In genomic region chr14:95818581-95818980, GRCh38 we compare ENCODE assay signal across 35 cellular contexts. TPM values are rescaled to one million over a fixed set of nuclear protein-coding genes. Genes with fewer than 3 reads are reported as not detected.
"Had no signal": no experiment of that assay in that cellular context is flagged by ENCODE, and none has a peak within 500 bp of the region (broad histone marks: within the 10 kb centered on the region; RNA-seq: fewer than 3 reads in every experiment).

No MANE protein-coding gene starts in this region.

- H3K4me1 ChIP-seq: Peyer's patch had no signal

- H3K9me3 Mint-ChIP-seq: activated CD4-positive, alpha-beta memory T cell treated with anti-CD3 and anti-CD28 coated beads for 36 hours; activated naive CD4-positive, alpha-beta T cell treated with anti-CD3 and anti-CD28 coated beads, Interleukin-2, amount 10 ng/mL, durations not matched to agents 7 days and 5 days; activated T-helper 1 cell treated with anti-CD3 and anti-CD28 coated beads, Interleukin-12 subunit alpha, Interleukin-12 subunit beta, Interleukin-2, Interleukin-4 antibody, amounts not matched to agents 30 ng/mL and 10 ng/mL and 1 ng/mL, durations not matched to agents 14 hours and 24 hours and 36 hours had no signal

- DNase-seq: activated B cell treated with CpG ODN at 0.5 μM for 24 hours; activated CD4-positive, alpha-beta memory T cell treated with anti-CD3 and anti-CD28 coated beads for 36 hours; activated CD4-positive, alpha-beta T cell treated with anti-CD3 and anti-CD28 coated beads for 4 hours; activated CD4-positive, alpha-beta T cell treated with anti-CD3 and anti-CD28 coated beads, Interleukin-2, amount 50 U/mL, for 1 hour; activated CD4-positive, CD25-positive, alpha-beta regulatory T cell treated with anti-CD3 and anti-CD28 coated beads, Interleukin-2, amount 50 U/mL, for 72 hours; activated CD8-positive, alpha-beta memory T cell treated with anti-CD3 and anti-CD28 coated beads, Interleukin-2, amount 50 U/mL, for 4 hours; activated naive CD4-positive, alpha-beta T cell treated with anti-CD3 and anti-CD28 coated beads, Interleukin-2, amount 10 ng/mL, durations not matched to agents 7 days and 5 days; activated naive CD8-positive, alpha-beta T cell treated with anti-CD3 and anti-CD28 coated beads, Interleukin-2, amount 50 U/mL, for 24 hours; activated T-cell treated with anti-CD3 and anti-CD28 coated beads for 4 hours; activated T-cell treated with anti-CD3 and anti-CD28 coated beads, Interleukin-2, amount 50 U/mL, for 4 hours; anterior cingulate cortex; caudate nucleus; cerebellar nuclear complex; Karpas-422; KBM-7; NCI-H1048; NCI-H1105 treated with DMSO at 0.1 percent for 48 hours; NCI-H1436; NCI-H1694; NCI-H1930; PC-3; Peyer's patch; RPMI8226; SW 1271; T-helper 1 cell; T-helper 2 cell; T-helper 9 cell had no signal

- H3K27ac Mint-ChIP-seq: activated B cell treated with CpG ODN at 0.5 μM for 24 hours; activated CD4-positive, alpha-beta memory T cell treated with anti-CD3 and anti-CD28 coated beads for 36 hours; activated naive CD4-positive, alpha-beta T cell treated with anti-CD3 and anti-CD28 coated beads, Interleukin-2, amount 10 ng/mL, durations not matched to agents 7 days and 5 days; activated naive CD8-positive, alpha-beta T cell; activated naive CD8-positive, alpha-beta T cell treated with anti-CD3 and anti-CD28 coated beads, Interleukin-2, amount 50 U/mL, for 24 hours; activated T-helper 1 cell treated with anti-CD3 and anti-CD28 coated beads, Interleukin-12 subunit alpha, Interleukin-12 subunit beta, Interleukin-2, Interleukin-4 antibody, amounts not matched to agents 30 ng/mL and 10 ng/mL and 1 ng/mL, durations not matched to agents 14 hours and 24 hours and 36 hours; brain; IgD-negative memory B cell had no signal

- H3K36me3 Mint-ChIP-seq: activated CD4-positive, alpha-beta memory T cell treated with anti-CD3 and anti-CD28 coated beads for 36 hours; activated naive CD4-positive, alpha-beta T cell treated with anti-CD3 and anti-CD28 coated beads, Interleukin-2, amount 10 ng/mL, durations not matched to agents 7 days and 5 days; activated naive CD8-positive, alpha-beta T cell; brain; IgD-negative memory B cell had no signal

- H3K4me3 ChIP-seq: Peyer's patch had no signal

- H3K36me3 ChIP-seq: Peyer's patch had no signal

- H3K9me3 ChIP-seq: Peyer's patch had no signal

- H3K4me1 Mint-ChIP-seq: activated B cell treated with CpG ODN at 0.5 μM for 24 hours; activated naive CD4-positive, alpha-beta T cell treated with anti-CD3 and anti-CD28 coated beads, Interleukin-2, amount 10 ng/mL, durations not matched to agents 7 days and 5 days; activated naive CD8-positive, alpha-beta T cell treated with anti-CD3 and anti-CD28 coated beads, Interleukin-2, amount 50 U/mL, for 24 hours; brain; IgD-negative memory B cell had no signal

- H3K4me3 Mint-ChIP-seq: activated B cell treated with CpG ODN at 0.5 μM for 24 hours; activated CD4-positive, alpha-beta memory T cell treated with anti-CD3 and anti-CD28 coated beads for 36 hours; activated naive CD4-positive, alpha-beta T cell treated with anti-CD3 and anti-CD28 coated beads, Interleukin-2, amount 10 ng/mL, durations not matched to agents 7 days and 5 days; activated naive CD8-positive, alpha-beta T cell; activated naive CD8-positive, alpha-beta T cell treated with anti-CD3 and anti-CD28 coated beads, Interleukin-2, amount 50 U/mL, for 24 hours; activated T-cell treated with anti-CD3 and anti-CD28 coated beads, Interleukin-2, amount 50 U/mL, for 4 hours; activated T-helper 1 cell treated with anti-CD3 and anti-CD28 coated beads, Interleukin-12 subunit alpha, Interleukin-12 subunit beta, Interleukin-2, Interleukin-4 antibody, amounts not matched to agents 30 ng/mL and 10 ng/mL and 1 ng/mL, durations not matched to agents 14 hours and 24 hours and 36 hours; brain; IgD-negative memory B cell had no signal

- H3K27ac ChIP-seq: Peyer's patch, VCaP had no signal

RNA-seq across cellular contexts. Expression of gene TUNAR, which starts 58.1 kb away (rescaled TPM):
- total RNA-seq: activated CD4-positive, alpha-beta memory T cell treated with anti-CD3 and anti-CD28 coated beads for 36 hours; activated T-cell treated with anti-CD3 and anti-CD28 coated beads, Interleukin-2, amount 50 U/mL, for 4 hours; activated T-helper 1 cell treated with anti-CD3 and anti-CD28 coated beads, Interleukin-12 subunit alpha, Interleukin-12 subunit beta, Interleukin-2, Interleukin-4 antibody, amounts not matched to agents 30 ng/mL and 10 ng/mL and 1 ng/mL, durations not matched to agents 14 hours and 24 hours and 36 hours; bronchial epithelial cell; MCF 10A; PC-3; Peyer's patch; Right ventricle myocardium inferior had no signal
